Comparison of ENCODE assay signal across 8 cellular contexts in the genomic region with DNA sequence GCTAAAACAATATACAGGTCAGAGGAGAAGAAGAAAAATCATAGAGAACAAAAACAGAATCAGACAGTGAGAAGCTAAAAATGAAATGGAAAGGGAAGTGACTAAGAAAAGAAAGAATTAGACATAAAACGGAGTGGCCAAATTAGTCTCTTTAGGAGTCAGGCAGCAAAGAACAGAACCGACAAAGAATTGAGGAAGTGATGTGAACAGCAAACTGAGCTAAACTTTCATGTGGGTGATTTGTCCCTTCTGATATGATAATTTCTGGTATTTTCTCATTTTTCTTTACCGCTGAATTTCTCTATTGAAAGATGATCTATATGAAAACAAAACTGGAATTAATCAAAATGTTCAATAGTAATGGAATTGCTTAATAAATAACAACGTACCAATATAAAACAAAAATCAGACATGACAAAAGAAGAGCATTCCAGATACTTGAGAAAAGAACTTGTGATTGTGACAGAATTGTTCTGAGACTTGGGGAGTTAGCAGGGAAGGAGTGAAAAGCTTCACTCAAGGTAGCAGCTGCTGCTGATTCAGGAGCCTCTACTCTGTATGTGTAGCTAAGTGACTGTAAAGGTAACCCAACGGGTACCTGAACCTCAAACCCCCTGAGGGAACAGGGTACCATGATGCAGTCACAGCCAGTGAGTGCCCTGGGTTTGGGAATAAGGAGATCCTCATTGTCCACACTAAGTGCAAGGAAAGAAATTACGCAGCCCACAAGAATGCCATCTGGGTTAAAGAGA. TPM values are rescaled to one million over a fixed set of nuclear protein-coding genes. Genes with fewer than 3 reads are reported as not detected.
DNase-seq lines count a peak whose midpoint lies in the region; ATAC-seq, FAIRE-seq and TF ChIP-seq lines count a peak whose summit lies in the region.
"Had no signal": no experiment of that assay in that cellular context is flagged by ENCODE, and none has a peak within 500 bp of the region (broad histone marks: within the 10 kb centered on the region; RNA-seq: fewer than 3 reads in every experiment).

No MANE protein-coding gene starts in this region.

- H2AFZ ChIP-seq in K562 (ENCODE audit: low read depth, low read length), result no peak overlapping the region

- no peaks in the 10 kb centered on the region for H3K27me3 ChIP-seq in K562 (ENCODE audit: control insufficient read depth in 2 of 2, insufficient read depth in 2 of 2, low read length in 2 of 2)
- H3K27me3 ChIP-seq: gastroesophageal sphincter had no signal

- no peak overlapping the region for H3K4me2 ChIP-seq in K562 (ENCODE audit: insufficient read depth, low read length)

- FAIRE-seq in GM18507 (lab: Jason Lieb, UNC), result peak; percentile 75
- peak; percentile 58 for FAIRE-seq in K562 (lab: Jason Lieb, UNC)

- TF ChIP-seq EP300 in K562 (IDR thresholded peaks at IDR 0.05; ENCODE audit: low read length), result no peak

- H3K9me1 ChIP-seq in K562 (ENCODE audit: control insufficient read depth, insufficient read depth, low read length), result no peaks in the 10 kb centered on the region

- no peak overlapping the region for H3K27ac ChIP-seq in K562 (ENCODE audit: extremely low read depth, low read depth, low read length)
- H3K27ac ChIP-seq: gastroesophageal sphincter had no signal

- peak; percentile 66 for ATAC-seq in GM21381 (IDR thresholded peaks at IDR 0.05; ENCODE audit: unreplicated experiment)
- ATAC-seq in HG03432 (IDR thresholded peaks at IDR 0.05; ENCODE audit: unreplicated experiment), result peak; percentile 82
- ATAC-seq in K562, result no peak
- ATAC-seq: gastroesophageal sphincter had no signal

- H3K36me3 ChIP-seq in K562 (ENCODE audit: control insufficient read depth, insufficient read depth, low read length), result peaks cover 21% of the 10 kb centered on the region; the same call in 1 of the 3 replicates

- POLR2A ChIA-PET in K562 (lab: Yijun Ruan, JAX), result interaction anchor here (1.1 kb wide), 1 partner anchor 29 kb away, joined by 3 read pairs; no protein-coding TSS in a partner anchor

- CTCF ChIA-PET in K562 (lab: Yijun Ruan, JAX; ENCODE audit: low intra/inter-chr PET ratio), result no interaction called here

- intact Hi-C loops in K562 (cut with micrococcal nuclease), result no loop called here

- TF ChIP-seq RAD21 in K562 (CRISPR knock-in tag; conservative IDR thresholded peaks at IDR 0.05 in 1 of 2, IDR thresholded peaks at IDR 0.05 in 1 of 2), result no peak

- no peak for DNase-seq in GM18507 (ENCODE audit: extremely low spot score, insufficient read length, low read depth)
- no peak for DNase-seq in K562 (ENCODE audit: extremely low read depth in 1 of 4, low spot score in 3 of 4)
- DNase-seq in G401 (ENCODE audit: low spot score), result no peak
- no peak for DNase-seq in NCI-H1436 (lab: John Stamatoyannopoulos, UW)
- no peak for DNase-seq in stimulated activated CD4-positive, alpha-beta T cell treated with anti-CD3 and anti-CD28 coated beads, Interleukin-4, amount 100 ng/mL, for 24 hours

- H3K9me3 ChIP-seq in K562 (replicated peaks; ENCODE audit: control insufficient read depth, insufficient read depth, low read depth, low read length), result no peaks in the 10 kb centered on the region
- H3K9me3 ChIP-seq: gastroesophageal sphincter had no signal

- TF ChIP-seq POLR2A in K562 (conservative IDR thresholded peaks at IDR 0.05), result no peak

- no TSS peak for BruUV-seq in K562 (replicated peaks; lab: Mats Ljungman, UMichigan)

- H3K4me3 ChIP-seq in K562, result no peak overlapping the region
- H3K4me3 ChIP-seq: gastroesophageal sphincter had no signal

- peaks cover 87% of the 10 kb centered on the region for H3K79me2 ChIP-seq in K562 (ENCODE audit: control insufficient read depth, insufficient read depth, low read length)

- H3K4me1 ChIP-seq in K562 (replicated peaks in 1 of 2; ENCODE audit: control insufficient read depth in 2 of 2, insufficient read depth in 2 of 2, low read length in 2 of 2), result no peaks in the 10 kb centered on the region; a peak in 1 of 5 replicates

- no peak overlapping the region for H3K9ac ChIP-seq in K562 (ENCODE audit: insufficient read depth in 1 of 2, low read depth in 2 of 2, low read length in 2 of 2)

- no peak for TF ChIP-seq CTCF in K562 (IDR thresholded peaks at IDR 0.05 in 2 of 3, conservative IDR thresholded peaks at IDR 0.05 in 1 of 3; ENCODE audit: insufficient read depth in 2 of 3, low read depth in 1 of 3, low read length in 3 of 3)

- WGBS in K562 (ENCODE audit: insufficient coverage, low coverage, missing lambda C conversion rate), result 74% methylated on average over 6 of the region's 6 CpGs

- H4K20me1 ChIP-seq in K562 (replicated peaks; ENCODE audit: control insufficient read depth, insufficient read depth, low read length), result peaks cover 4% of the 10 kb centered on the region; the same call in 1 of the 2 replicates

- in situ Hi-C loops in K562 (cut with MboI) (no loop called here), G401 (cut with HindIII; ENCODE audit: low sequenced_read_pairs) (no loop called here)

TF ChIP-seq in K562, 482 proteins besides CTCF, POLR2A, EP300 and RAD21:
- TF ChIP-seq, protein P1, sequence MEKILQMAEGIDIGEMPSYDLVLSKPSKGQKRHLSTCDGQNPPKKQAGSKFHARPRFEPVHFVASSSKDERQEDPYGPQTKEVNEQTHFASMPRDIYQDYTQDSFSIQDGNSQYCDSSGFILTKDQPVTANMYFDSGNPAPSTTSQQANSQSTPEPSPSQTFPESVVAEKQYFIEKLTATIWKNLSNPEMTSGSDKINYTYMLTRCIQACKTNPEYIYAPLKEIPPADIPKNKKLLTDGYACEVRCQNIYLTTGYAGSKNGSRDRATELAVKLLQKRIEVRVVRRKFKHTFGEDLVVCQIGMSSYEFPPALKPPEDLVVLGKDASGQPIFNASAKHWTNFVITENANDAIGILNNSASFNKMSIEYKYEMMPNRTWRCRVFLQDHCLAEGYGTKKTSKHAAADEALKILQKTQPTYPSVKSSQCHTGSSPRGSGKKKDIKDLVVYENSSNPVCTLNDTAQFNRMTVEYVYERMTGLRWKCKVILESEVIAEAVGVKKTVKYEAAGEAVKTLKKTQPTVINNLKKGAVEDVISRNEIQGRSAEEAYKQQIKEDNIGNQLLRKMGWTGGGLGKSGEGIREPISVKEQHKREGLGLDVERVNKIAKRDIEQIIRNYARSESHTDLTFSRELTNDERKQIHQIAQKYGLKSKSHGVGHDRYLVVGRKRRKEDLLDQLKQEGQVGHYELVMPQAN (IDR thresholded peaks at IDR 0.05; ENCODE audit: borderline replicate concordance), result no peak
- peak; percentile 62; the same call in 1 of the 2 replicates for TF ChIP-seq SPI1 (IDR thresholded peaks at IDR 0.05; ENCODE audit: borderline replicate concordance, low read depth, low read length)

RNA-seq across cellular contexts. Expression of a gene that starts 8.8 kb away (rescaled TPM):
- total RNA-seq in K562 (2011; cell fraction: chromatin; rRNA removed; ENCODE audit: low replicate concordance), result 55.5 and 117 TPM in 2 replicates
- 30.7 and 36.2 TPM in 2 replicates for total RNA-seq in K562 (2011; cell fraction: nucleolus; rRNA removed)
- total RNA-seq in K562 (2011; cell fraction: nucleoplasm; rRNA removed), result 54.6 and 84.4 TPM in 2 replicates
- 10.2 and 10.3 TPM in 2 replicates for total RNA-seq in K562 (2014; rRNA removed)
- 28.6 and 28.7 TPM in 2 replicates for total RNA-seq in K562 (2014; rRNA removed; fragmentation: Illumina TruSeq; extraction: Trizol)
- 19.9 and 22.7 TPM in 2 replicates for total RNA-seq in K562 (2015; rRNA removed; fragmentation: Illumina TruSeq; extraction: Trizol)
- 20.9 and 27.6 TPM in 2 replicates for total RNA-seq in K562 (2021)
- 35.0 and 36.7 TPM in 2 replicates for polyA plus RNA-seq in K562 (2011; rRNA removed)
- 9.9 and 17.5 TPM in 2 replicates for polyA plus RNA-seq in K562 (2011; cell fraction: cytosol; rRNA removed)
- polyA plus RNA-seq in K562 (2011; cell fraction: nucleus; rRNA removed), result 34.8 and 53.3 TPM in 2 replicates
- 9.3 and 24.5 TPM in 2 replicates for polyA plus RNA-seq in K562 (2012)
- 18.5 and 20.7 TPM in 2 replicates for polyA plus RNA-seq in K562 (2014; fragmentation: Illumina TruSeq; extraction: Trizol)
- 1 to 10 TPM; 1.6 to 2.7 TPM for polyA plus RNA-seq in K562 (2014; fragmentation: Nextera tagmentation; extraction: Ambion mirVana)
- 15.2 and 16.6 TPM in 2 replicates for polyA plus RNA-seq in K562 (2014; rRNA removed)
- polyA minus RNA-seq in K562 (2011; rRNA and poly(A)+ RNA removed), result 47.2 and 58.1 TPM in 2 replicates
- 11.8 and 18.6 TPM in 2 replicates for polyA minus RNA-seq in K562 (2011; cell fraction: cytosol; rRNA and poly(A)+ RNA removed)
- polyA minus RNA-seq in K562 (2011; cell fraction: nucleus; rRNA and poly(A)+ RNA removed), result 31.8 and 78.0 TPM in 2 replicates
- total RNA-seq in G401 (2014; rRNA removed; shearing (Covaris generic)), result 8.4 and 9.1 TPM in 2 replicates
